Comparison of ENCODE assay signal across 6 cellular contexts in genomic region chr16:71889147-71889546, GRCh38.
"Had no signal": no experiment of that assay in that cellular context is flagged by ENCODE, and none has a peak within 500 bp of the region (broad histone marks: within the 10 kb centered on the region; RNA-seq: fewer than 3 reads in every experiment).

No MANE protein-coding gene starts in this region.

- ATAC-seq: HepG2 had no signal

- H3K27ac Mint-ChIP-seq: H9, IgD-negative memory B cell had no signal

- DNase-seq: GOT3, H9, HCEC 1CT, KBM-7 had no signal

- H3K27me3 Mint-ChIP-seq: IgD-negative memory B cell had no signal

- H3K9me3 Mint-ChIP-seq: H9, IgD-negative memory B cell had no signal

- H3K4me3 Mint-ChIP-seq: H9 had no signal
